In the genomic region with DNA sequence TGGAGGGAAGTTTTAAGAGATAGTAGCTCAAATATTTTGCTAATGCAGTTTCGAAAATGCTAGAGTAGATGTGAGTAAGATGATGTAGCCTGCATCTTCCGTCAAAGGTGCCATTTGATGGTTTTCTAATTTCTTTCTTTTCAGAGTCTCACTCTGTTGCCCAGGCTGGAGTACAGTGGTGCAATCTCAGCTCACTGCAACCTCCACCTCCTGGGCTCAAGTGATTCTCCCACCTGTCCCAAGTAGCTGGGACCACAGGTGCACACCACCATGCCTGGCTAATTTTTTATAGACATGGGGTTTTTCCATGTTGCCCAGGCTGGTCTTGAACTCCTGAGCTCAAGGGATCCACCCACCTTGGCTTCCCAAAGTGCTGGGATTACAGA, we compare ENCODE assay signal across 8 cellular contexts. TPM values are rescaled to one million over a fixed set of nuclear protein-coding genes. Genes with fewer than 3 reads are reported as not detected.
DNase-seq lines count a peak whose midpoint lies in the region; ATAC-seq, FAIRE-seq and TF ChIP-seq lines count a peak whose summit lies in the region.
"Not testable (repeated sequence)": the region's sequence is repeated elsewhere in the genome, so short reads cannot be mapped to it uniquely, and the experiment has no call there.

No MANE protein-coding gene starts in this region.

- ATAC-seq in A549 (peak in 1 of 2 experiments; percentile 32; a peak in 3 of 6 replicates), WTC11 (peak; percentile 6; the same call in 1 of the 2 replicates)
- not testable (repeated sequence) for ATAC-seq in heart right ventricle

- not testable (repeated sequence) for H2AK5ac ChIP-seq in neuronal stem cell (ENCODE audit: low read depth, low read length)

- H3K9me3 Mint-ChIP-seq in WTC11: not testable (repeated sequence)

- not testable (repeated sequence) for H3K23ac ChIP-seq in neuronal stem cell (ENCODE audit: low read depth, low read length, poor library complexity)

- FAIRE-seq in A549 (lab: Jason Lieb, UNC): not testable (repeated sequence)

- peak overlapping the region; percentile 21; the same call in 1 of the 2 replicates for H3K9ac ChIP-seq in HUES48 (ENCODE audit: low read depth, low read length)
- H3K9ac ChIP-seq in colonic mucosa (ENCODE audit: low read depth in 2 of 2, low read length in 2 of 2); liver (ENCODE audit: low read depth in 1 of 2, low read length in 2 of 2); neuronal stem cell (ENCODE audit: low read depth, low read length, poor library complexity): not testable (repeated sequence)

- H3K36me3 Mint-ChIP-seq in WTC11: not testable (repeated sequence)

- H4K8ac ChIP-seq in neuronal stem cell (ENCODE audit: low read depth, low read length): not testable (repeated sequence)

- WGBS in A549 (ENCODE audit: missing lambda C conversion rate): 84% methylated on average over 2 of the region's 2 CpGs
- WGBS in heart right ventricle, 2 donors: 90 to 94% methylated on average over 2 of the region's 2 CpGs
- WGBS in liver: 96% methylated on average over 2 of the region's 2 CpGs
- no CpG with 5 or more reads among the region's 2 CpGs for WGBS in neuronal stem cell (ENCODE audit: extremely low coverage in 2 of 2, insufficient read length in 2 of 2, insufficient replicate concordance in 1 of 2), 2 donors
- 88 to 94% (median 90%) methylated on average over 2 of the region's 2 CpGs for WGBS in stomach, 5 donors

- H2AFZ ChIP-seq in neuronal stem cell (ENCODE audit: low read length): peak overlapping the region; percentile 68

- CTCF ChIA-PET in A549 (lab: Yijun Ruan, JAX): interaction anchor here (0.9 to 2.4 kb wide), 4 partner anchors 9 to 46 kb away, joined by 3 to 10 read pairs (median 4); no protein-coding TSS in a partner anchor
- CTCF ChIA-PET in WTC11 (lab: Charles Lee): interaction anchor here (0.8 to 2.5 kb wide), 6 partner anchors 9 to 86 kb away, joined by 3 to 16 read pairs (median 4); no protein-coding TSS in a partner anchor

- not testable (repeated sequence) for H3K4ac ChIP-seq in neuronal stem cell (ENCODE audit: low read length)

- POLR2A ChIA-PET in A549 (lab: Yijun Ruan, JAX): interaction anchor here (0.6 to 3.3 kb wide), 6 partner anchors 14 to 65 kb away, joined by 3 to 32 read pairs (median 6); a partner anchor contains a TSS
- POLR2A ChIA-PET in WTC11 (lab: Charles Lee): interaction anchor here (0.6 to 3.0 kb wide), 6 partner anchors 11 to 54 kb away, joined by 3 to 26 read pairs (median 5); a partner anchor contains a TSS

- H4K91ac ChIP-seq in neuronal stem cell (ENCODE audit: low read depth, low read length, poor library complexity): not testable (repeated sequence)

- H3K4me1 Mint-ChIP-seq in WTC11: peaks cover 32% of the 10 kb centered on the region

- peak overlapping the region; percentile 80 for H3K4me2 ChIP-seq in A549
- H3K4me2 ChIP-seq in neuronal stem cell (ENCODE audit: insufficient read depth, low read length, poor library complexity, severe bottlenecking): not testable (repeated sequence)

- not testable (repeated sequence) for H3K36me3 ChIP-seq in HUES48 (ENCODE audit: control insufficient read depth, insufficient read depth, low read length); colonic mucosa; heart right ventricle; liver (ENCODE audit: control insufficient read depth in 4 of 4, insufficient read depth in 3 of 4, low read depth in 1 of 4, low read length in 3 of 4); neuronal stem cell (replicated peaks in 1 of 2; ENCODE audit: control insufficient read depth in 2 of 2, insufficient read depth in 2 of 2, low read length in 2 of 2); stomach

- not testable (repeated sequence) for H3K27me3 Mint-ChIP-seq in WTC11 (ENCODE audit: low read depth)

- H3K4me1 ChIP-seq in A549 (peaks cover 27% of the 10 kb centered on the region), HUES48 (ENCODE audit: control insufficient read depth, insufficient read depth, low read length) (peaks cover 20% of the 10 kb centered on the region), heart right ventricle (peaks cover 0 to 17% (median 7%) of the 10 kb centered on the region in 9 donors), liver (ENCODE audit: control insufficient read depth in 4 of 4, insufficient read depth in 4 of 4, low read length in 3 of 4) (peaks cover 1 to 29% (median 10%) of the 10 kb centered on the region in 4 donors), stomach (peaks cover 0 to 14% (median 6%) of the 10 kb centered on the region in 4 donors)
- H3K4me1 ChIP-seq in colonic mucosa; neuronal stem cell (ENCODE audit: control insufficient read depth in 2 of 2, insufficient read depth in 1 of 2, low read depth in 1 of 2, low read length in 2 of 2): not testable (repeated sequence)

- H3K4me3 ChIP-seq in A549; HUES48 (ENCODE audit: low read depth, low read length); colonic mucosa; heart right ventricle; liver (ENCODE audit: low read depth in 1 of 3, low read length in 3 of 3); neuronal stem cell (ENCODE audit: low read length in 2 of 2); stomach: not testable (repeated sequence)

- TF ChIP-seq POLR2A in A549 (IDR thresholded peaks at IDR 0.05; ENCODE audit: low read length); stomach (IDR thresholded peaks at IDR 0.05): not testable (repeated sequence)

- H3K4me3 Mint-ChIP-seq in WTC11: not testable (repeated sequence)

- peak overlapping the region; percentile 92 to 95 for H3K27ac ChIP-seq in A549
- H3K27ac ChIP-seq in HUES48 (ENCODE audit: low read depth, low read length): peak overlapping the region; percentile 81
- H3K27ac ChIP-seq in colonic mucosa: peak overlapping the region; percentile 46
- H3K27ac ChIP-seq in heart right ventricle: peak overlapping the region in 9 of 10 donors; percentile 21 to 84 (median 63)
- peak overlapping the region; percentile 82 to 85 for H3K27ac ChIP-seq in liver (ENCODE audit: low read depth in 1 of 2, low read length in 2 of 2)
- H3K27ac ChIP-seq in neuronal stem cell (replicated peaks; ENCODE audit: low read length): peak overlapping the region; percentile 32
- H3K27ac ChIP-seq in stomach: peak overlapping the region in 4 of 5 donors; percentile 61 to 73 (median 69)

- TF ChIP-seq EP300 in A549 (IDR thresholded peaks at IDR 0.05); stomach (IDR thresholded peaks at IDR 0.05): not testable (repeated sequence)

- not testable (repeated sequence) for H3K9me3 ChIP-seq in A549; HUES48 (ENCODE audit: control insufficient read depth, insufficient read depth, low read length); colonic mucosa; heart right ventricle; liver (ENCODE audit: control insufficient read depth in 4 of 4, low read length in 3 of 4); neuronal stem cell (replicated peaks in 1 of 2; ENCODE audit: control insufficient read depth in 2 of 2, insufficient read depth in 1 of 2, low read depth in 1 of 2, low read length in 2 of 2); stomach

- not testable (repeated sequence) for H2BK5ac ChIP-seq in neuronal stem cell (ENCODE audit: low read length)

- not testable (repeated sequence) for H2BK120ac ChIP-seq in neuronal stem cell (ENCODE audit: low read depth, low read length)

- H2BK15ac ChIP-seq in neuronal stem cell (ENCODE audit: low read length): not testable (repeated sequence)

- H3K18ac ChIP-seq in neuronal stem cell (ENCODE audit: low read length): not testable (repeated sequence)

- intact Hi-C loops in colonic mucosa (cut with DNase I) (loop anchor here (5.0 kb wide), 1 partner anchor 39 kb away; no protein-coding TSS in a partner anchor), heart right ventricle (cut with DNase I) (loop anchor here in 5 of 10 donors (5.0 kb wide), 2 partner anchors 39 to 44 kb away; a partner anchor contains a TSS)
- intact Hi-C loops in stomach (cut with DNase I; ENCODE audit: low total_unique reads): not testable (repeated sequence)

- not testable (repeated sequence) for DNase-seq in A549 (ENCODE audit: low read depth in 1 of 2, low spot score in 1 of 2); WTC11 (ENCODE audit: low spot score); colonic mucosa; heart right ventricle; neuronal stem cell (ENCODE audit: low spot score); stomach

- not testable (repeated sequence) for TF ChIP-seq CTCF in A549 (IDR thresholded peaks at IDR 0.05); WTC11 (IDR thresholded peaks at IDR 0.05); colonic mucosa (IDR thresholded peaks at IDR 0.05); heart right ventricle (IDR thresholded peaks at IDR 0.05); liver (IDR thresholded peaks at IDR 0.05; ENCODE audit: low read depth, low read length, missing input control); stomach (IDR thresholded peaks at IDR 0.05)

- H3K79me1 ChIP-seq in neuronal stem cell (ENCODE audit: low read depth, low read length): not testable (repeated sequence)

- not testable (repeated sequence) for TF ChIP-seq RAD21 in A549 (conservative IDR thresholded peaks at IDR 0.05 in 1 of 2, IDR thresholded peaks at IDR 0.05 in 1 of 2); liver (IDR thresholded peaks at IDR 0.05)

- peak overlapping the region; percentile 90 for H3K27ac Mint-ChIP-seq in WTC11

- H2BK12ac ChIP-seq in neuronal stem cell (ENCODE audit: low read length): not testable (repeated sequence)

- H3K27me3 ChIP-seq in HUES48 (ENCODE audit: control insufficient read depth, insufficient read depth, low read length); colonic mucosa; heart right ventricle; liver (ENCODE audit: control insufficient read depth in 4 of 4, insufficient read depth in 4 of 4, low read length in 3 of 4); neuronal stem cell (ENCODE audit: control insufficient read depth in 3 of 3, insufficient read depth in 3 of 3, low read depth in 1 of 3, low read length in 3 of 3); stomach: not testable (repeated sequence)

- not testable (repeated sequence) for H3K14ac ChIP-seq in neuronal stem cell (ENCODE audit: low read length)

RNA-seq across cellular contexts. Expression of a gene that starts 45.6 kb away (rescaled TPM):
- 9,755 and 11,157 TPM in 2 replicates for polyA plus RNA-seq in A549 (2011; rRNA removed)
- 5,099 and 5,614 TPM in 2 replicates for polyA plus RNA-seq in A549 (2012; cell fraction: cytosol; rRNA removed)
- polyA plus RNA-seq in A549 (2012; cell fraction: nucleus; rRNA removed): 2,093 and 3,668 TPM in 2 replicates
- 5,475 to 5,777 TPM (median 5,660 TPM) in 3 replicates for polyA plus RNA-seq in A549 (2017; fragmentation: RNase III; extraction: RNeasy Plus Mini Kit Qiagen cat#74134 plus additional on column Dnase treatment)
- 8,330 and 9,279 TPM in 2 replicates for polyA minus RNA-seq in A549 (2011; rRNA and poly(A)+ RNA removed)
- total RNA-seq in WTC11 (2021): 11,564 to 13,111 TPM (median 12,917 TPM) in 3 replicates
- total RNA-seq in colonic mucosa: 1,000 to 10,000 TPM; 7,049 to 8,990 TPM
- total RNA-seq in heart right ventricle: 1,000 to 10,000 TPM in 9 of 10 donors, 100 to 1,000 TPM in 1; 988 to 2,538 (median 1,481) TPM
- polyA plus RNA-seq in heart right ventricle: 1,000 to 10,000 TPM; 1,651 to 3,224 TPM
- 1,000 to 10,000 TPM; 4,078 to 7,379 TPM for total RNA-seq in liver
- polyA plus RNA-seq in liver: 1,000 to 10,000 TPM; 1,383 to 2,991 TPM
- polyA plus RNA-seq in neuronal stem cell (2013, experiment 1 of 2): 20,572 TPM
- 20,834 TPM for polyA plus RNA-seq in neuronal stem cell (2013, experiment 2 of 2)
- over 10,000 TPM in 1 of 5 donors, 1,000 to 10,000 TPM in 4; 3,004 to 19,399 (median 6,187) TPM for total RNA-seq in stomach
- polyA plus RNA-seq in stomach: over 10,000 TPM in 2 of 3 donors, 1,000 to 10,000 TPM in 1; 8,307 to 12,295 (median 10,016) TPM

Comparison
In these comparisons a context has a peak if more than half of its experiments do, and no peak if none do; other contexts are left out.
1. H3K27ac ChIP-seq: peak in every context shown above with its lines; median percentile 94 in A549; 84 in liver; 81 in HUES48; 69 in stomach; 63 in heart right ventricle; 46 in colonic mucosa; 32 in neuronal stem cell.